9 cellular contexts compared by ENCODE assay signal in genomic region chr1:185439727-185440415, GRCh38.
DNase-seq lines count a peak whose midpoint lies in the region; ATAC-seq, FAIRE-seq and TF ChIP-seq lines count a peak whose summit lies in the region.
"Had no signal": no experiment of that assay in that cellular context is flagged by ENCODE, and none has a peak within 500 bp of the region (broad histone marks: within the 10 kb centered on the region; RNA-seq: fewer than 3 reads in every experiment).

No MANE protein-coding gene starts in this region.

- no peaks in the 10 kb centered on the region for H3K27me3 ChIP-seq in CD4-positive, alpha-beta memory T cell (ENCODE audit: insufficient read depth, low read length)
- H3K27me3 ChIP-seq in H9 (ENCODE audit: insufficient read depth, low read length) = no peaks in the 10 kb centered on the region
- no peaks in the 10 kb centered on the region for H3K27me3 ChIP-seq in endodermal cell (ENCODE audit: control insufficient read depth, insufficient read depth, low read length, poor library complexity, severe bottlenecking)

- no peaks in the 10 kb centered on the region for H3K79me1 ChIP-seq in H9 (ENCODE audit: insufficient read depth, low read depth, low read length, poor library complexity, severe bottlenecking)

- no peak overlapping the region for H3K23ac ChIP-seq in H9 (ENCODE audit: insufficient read length, low read depth, low read length)

- H3K4ac ChIP-seq in H9 (ENCODE audit: low read depth, low read length) = no peak overlapping the region

- TF ChIP-seq CTCF in H9 (conservative IDR thresholded peaks at IDR 0.05) = no peak
- no peak for TF ChIP-seq CTCF in endodermal cell (conservative IDR thresholded peaks at IDR 0.05)

- H3K18ac ChIP-seq in H9 (ENCODE audit: insufficient read length, low read depth, low read length) = no peak overlapping the region

- H3K23me2 ChIP-seq in H9 (ENCODE audit: insufficient read length, low read depth, low read length, poor library complexity, severe bottlenecking) = no peaks in the 10 kb centered on the region

- H3K9me3 Mint-ChIP-seq in CD4-positive, alpha-beta memory T cell = peaks cover 0 to 2% (median 0%) of the 10 kb centered on the region in 8 donors
- H3K9me3 Mint-ChIP-seq in activated CD4-positive, alpha-beta T cell treated with anti-CD3 and anti-CD28 coated beads, Interleukin-2, amount 10 ng/mL, durations not matched to agents 24 days and 14 days = peaks cover 8% of the 10 kb centered on the region
- H3K9me3 Mint-ChIP-seq in H9 = no peaks in the 10 kb centered on the region
- H3K9me3 Mint-ChIP-seq in endodermal cell = no peaks in the 10 kb centered on the region
- H3K9me3 Mint-ChIP-seq: IgD-negative memory B cell had no signal

- peaks cover 30% of the 10 kb centered on the region for H3K4me1 ChIP-seq in CD4-positive, alpha-beta memory T cell (ENCODE audit: insufficient read depth, low read length)
- H3K4me1 ChIP-seq in H9 (ENCODE audit: insufficient read depth, low read length) = no peaks in the 10 kb centered on the region
- H3K4me1 ChIP-seq in endodermal cell (ENCODE audit: control insufficient read depth, insufficient read depth, low read length) = no peaks in the 10 kb centered on the region

- no peak overlapping the region for H3K4me2 ChIP-seq in H9 (ENCODE audit: insufficient read depth, insufficient read length, low read length)

- no peak overlapping the region for H3T11ph ChIP-seq in H9 (ENCODE audit: low read length)

- no peak overlapping the region for H3K56ac ChIP-seq in H9 (ENCODE audit: insufficient read length, low read depth, low read length)

- no peak overlapping the region for H4K91ac ChIP-seq in H9 (ENCODE audit: insufficient read length, low read depth, low read length)

- peak; percentile 15 to 63 (median 32) for DNase-seq in CD4-positive, alpha-beta memory T cell
- DNase-seq in GM19239 (ENCODE audit: insufficient read length, low spot score) (peak; percentile 5), islet precursor cell (peak; percentile 61), H9 (no peak), OCI-M2 (lab: John Stamatoyannopoulos, UW; ENCODE audit: unreplicated experiment) (no peak), endodermal cell (no peak)
- DNase-seq in activated CD4-positive, alpha-beta T cell treated with anti-CD3 and anti-CD28 coated beads, Interleukin-2, amount 10 ng/mL, durations not matched to agents 24 days and 14 days = peak; percentile 86

- peak overlapping the region; percentile 48 for H3K27ac ChIP-seq in CD4-positive, alpha-beta memory T cell (ENCODE audit: low read depth, low read length)
- H3K27ac ChIP-seq in H9 (ENCODE audit: insufficient read length, low read depth, low read length) (no peak overlapping the region), endodermal cell (ENCODE audit: low read depth, low read length) (no peak overlapping the region)

- intact Hi-C loops in CD4-positive, alpha-beta memory T cell (cut with micrococcal nuclease) = loop anchor here (5.0 kb wide), 1 partner anchor 123 kb away; the partner anchor contains the start of gene IVNS1ABP
- intact Hi-C loops in activated CD4-positive, alpha-beta T cell treated with anti-CD3 and anti-CD28 coated beads, Interleukin-2, amount 10 ng/mL, durations not matched to agents 24 days and 14 days (cut with micrococcal nuclease) = loop anchor here (1.0 to 10.0 kb wide), 10 partner anchors 19 to 573 kb away; partner anchors contain the start of genes IVNS1ABP, SWT1 and TRMT1L

- H3K27me3 Mint-ChIP-seq in CD4-positive, alpha-beta memory T cell = no peaks in the 10 kb centered on the region
- H3K27me3 Mint-ChIP-seq in activated CD4-positive, alpha-beta T cell treated with anti-CD3 and anti-CD28 coated beads, Interleukin-2, amount 10 ng/mL, durations not matched to agents 24 days and 14 days = no peaks in the 10 kb centered on the region
- H3K27me3 Mint-ChIP-seq in H9 (ENCODE audit: low read depth) = no peaks in the 10 kb centered on the region
- no peaks in the 10 kb centered on the region for H3K27me3 Mint-ChIP-seq in endodermal cell (ENCODE audit: insufficient read depth)
- H3K27me3 Mint-ChIP-seq: IgD-negative memory B cell had no signal

- H2BK120ac ChIP-seq in H9 (ENCODE audit: low read depth, low read length, poor library complexity, severe bottlenecking) = no peak overlapping the region

- H2AFZ ChIP-seq in H9 (ENCODE audit: low read length) = no peak overlapping the region

- H2BK12ac ChIP-seq in H9 (ENCODE audit: insufficient read length, low read depth, low read length) = no peak overlapping the region

- peak; percentile 83 for FAIRE-seq in GM19239 (lab: Jason Lieb, UNC)

- H2BK20ac ChIP-seq in H9 (ENCODE audit: low read depth, low read length, poor library complexity, severe bottlenecking) = no peak overlapping the region

- no peak overlapping the region for H3K4me3 Mint-ChIP-seq in CD4-positive, alpha-beta memory T cell
- H3K4me3 Mint-ChIP-seq in activated CD4-positive, alpha-beta T cell treated with anti-CD3 and anti-CD28 coated beads, Interleukin-2, amount 10 ng/mL, durations not matched to agents 24 days and 14 days = no peak overlapping the region
- H3K4me3 Mint-ChIP-seq in H9 = no peak overlapping the region
- no peak overlapping the region for H3K4me3 Mint-ChIP-seq in endodermal cell
- H3K4me3 Mint-ChIP-seq: IgD-negative memory B cell had no signal

- H3K79me2 ChIP-seq in H9 (ENCODE audit: insufficient read depth, low read length) = no peaks in the 10 kb centered on the region

- H3K36me3 Mint-ChIP-seq in CD4-positive, alpha-beta memory T cell = no peaks in the 10 kb centered on the region
- H3K36me3 Mint-ChIP-seq in activated CD4-positive, alpha-beta T cell treated with anti-CD3 and anti-CD28 coated beads, Interleukin-2, amount 10 ng/mL, durations not matched to agents 24 days and 14 days (ENCODE audit: low read depth) = peaks cover 8% of the 10 kb centered on the region
- H3K36me3 Mint-ChIP-seq in H9 (ENCODE audit: insufficient read depth in 1 of 3, low read depth in 3 of 3) (no peaks in the 10 kb centered on the region), endodermal cell (ENCODE audit: low read depth) (no peaks in the 10 kb centered on the region)
- H3K36me3 Mint-ChIP-seq: IgD-negative memory B cell had no signal

- no CpG with 5 or more reads among the region's 1 CpG for WGBS in H9 (ENCODE audit: extremely low coverage, insufficient read length, low lambda C conversion rate)
- 80 to 93% methylated on average over 1 of the region's 1 CpG for WGBS in endodermal cell (ENCODE audit: insufficient coverage in 1 of 2, insufficient read length in 1 of 2), 2 experiments

- H2BK5ac ChIP-seq in H9 (ENCODE audit: insufficient read length, low read length) = no peak overlapping the region

- H3K9ac ChIP-seq in H9 (ENCODE audit: extremely low read depth, insufficient read length, low read length) = no peak overlapping the region
- H3K9ac ChIP-seq in endodermal cell (ENCODE audit: extremely low read depth, low read length, poor library complexity, severe bottlenecking) = no peak overlapping the region

- no peak overlapping the region for H4K8ac ChIP-seq in H9 (replicated peaks; ENCODE audit: insufficient read length, low read depth, low read length)

- peak; percentile 71 for ATAC-seq in HG03135 (IDR thresholded peaks at IDR 0.05; ENCODE audit: unreplicated experiment)

- H2BK15ac ChIP-seq in H9 (ENCODE audit: low read depth, low read length) = no peak overlapping the region

- H4K20me1 ChIP-seq in H9 (ENCODE audit: control insufficient read depth, insufficient read depth, insufficient read length) = no peaks in the 10 kb centered on the region

- no peak overlapping the region for H4K5ac ChIP-seq in H9 (ENCODE audit: insufficient read length, low read depth, low read length)

- no peak overlapping the region for H2AK5ac ChIP-seq in H9 (ENCODE audit: insufficient read length, low read length)

- POLR2A ChIA-PET in CD4-positive, alpha-beta memory T cell (lab: Charles Lee; ENCODE audit: partially characterized antibody) = interaction anchor here (1.5 kb wide), 1 partner anchor 122 kb away, joined by 6 read pairs; the partner anchor contains the start of gene IVNS1ABP

- no peaks in the 10 kb centered on the region for H3K36me3 ChIP-seq in CD4-positive, alpha-beta memory T cell (ENCODE audit: insufficient read depth, low read length)
- no peaks in the 10 kb centered on the region for H3K36me3 ChIP-seq in endodermal cell (ENCODE audit: control insufficient read depth, insufficient read depth, low read length)

- CTCF ChIA-PET in CD4-positive, alpha-beta memory T cell (lab: Charles Lee; ENCODE audit: partially characterized antibody) = interaction anchor here (1.3 kb wide), 1 partner anchor 157 kb away, joined by 3 read pairs; no protein-coding TSS in a partner anchor

- H3K14ac ChIP-seq in H9 (ENCODE audit: insufficient read depth, low read length) = no peak overlapping the region

- H3K4me1 Mint-ChIP-seq in CD4-positive, alpha-beta memory T cell = peaks cover 3 to 10% (median 5%) of the 10 kb centered on the region in 4 donors
- H3K4me1 Mint-ChIP-seq in activated CD4-positive, alpha-beta T cell treated with anti-CD3 and anti-CD28 coated beads, Interleukin-2, amount 10 ng/mL, durations not matched to agents 24 days and 14 days = peaks cover 28% of the 10 kb centered on the region
- H3K4me1 Mint-ChIP-seq in H9 (no peaks in the 10 kb centered on the region), endodermal cell (no peaks in the 10 kb centered on the region)

- no peak overlapping the region for H3K4me3 ChIP-seq in CD4-positive, alpha-beta memory T cell (ENCODE audit: low read length in 2 of 2)
- H3K4me3 ChIP-seq in endodermal cell (ENCODE audit: low read length) = no peak overlapping the region

- H3K27ac Mint-ChIP-seq in CD4-positive, alpha-beta memory T cell = no peak overlapping the region
- no peak overlapping the region for H3K27ac Mint-ChIP-seq in activated CD4-positive, alpha-beta T cell treated with anti-CD3 and anti-CD28 coated beads, Interleukin-2, amount 10 ng/mL, durations not matched to agents 24 days and 14 days
- H3K27ac Mint-ChIP-seq in H9 (no peak overlapping the region), endodermal cell (no peak overlapping the region)
- H3K27ac Mint-ChIP-seq: IgD-negative memory B cell had no signal

- no peaks in the 10 kb centered on the region for H3K9me3 ChIP-seq in CD4-positive, alpha-beta memory T cell (ENCODE audit: control insufficient read depth in 1 of 2, low read length in 2 of 2)
- H3K9me3 ChIP-seq in H9 (ENCODE audit: control insufficient read depth, low read depth, low read length) (no peaks in the 10 kb centered on the region), endodermal cell (ENCODE audit: control insufficient read depth, low read length) (no peaks in the 10 kb centered on the region)

Comparison
In these comparisons a context has a peak if more than half of its experiments do, and no peak if none do; other contexts are left out.
1. DNase-seq: peak in CD4-positive, alpha-beta memory T cell (5 of 5), GM19239 (single experiment), activated CD4-positive, alpha-beta T cell treated with anti-CD3 and anti-CD28 coated beads, Interleukin-2, amount 10 ng/mL, durations not matched to agents 24 days and 14 days (single experiment) and islet precursor cell (single experiment); none in H9 (single experiment), OCI-M2 (single experiment) and endodermal cell (single experiment).